In genomic region chr7:36735172-36735571, GRCh38 we compare ENCODE assay signal across 25 cellular contexts. TPM values are rescaled to one million over a fixed set of nuclear protein-coding genes. Genes with fewer than 3 reads are reported as not detected.
A peak's percentile ranks its signal among the peaks of the same experiment; 100 is the strongest.
DNase-seq lines count a peak whose midpoint lies in the region; ATAC-seq and TF ChIP-seq lines count a peak whose summit lies in the region.
"Had no signal": no experiment of that assay in that cellular context is flagged by ENCODE, and none has a peak within 500 bp of the region (broad histone marks: within the 10 kb centered on the region; RNA-seq: fewer than 3 reads in every experiment).

No MANE protein-coding gene starts in this region.

- H3K4me3 ChIP-seq in OCI-LY3 (ENCODE audit: low read length), result peak overlapping the region; percentile 67; the same call in 1 of the 2 replicates
- H3K4me3 ChIP-seq: dorsolateral prefrontal cortex, heart right ventricle, SJSA1, suprapubic skin had no signal

- peaks cover 8% of the 10 kb centered on the region; the same call in 1 of the 2 replicates for H3K9me3 ChIP-seq in OCI-LY3 (ENCODE audit: insufficient read depth, low read length)
- H3K9me3 ChIP-seq: SJSA1, suprapubic skin had no signal

- H3K9me3 Mint-ChIP-seq in activated CD4-positive, alpha-beta T cell treated with anti-CD3 and anti-CD28 coated beads for 36 hours (ENCODE audit: low read depth), result peaks cover 13% of the 10 kb centered on the region
- no peaks in the 10 kb centered on the region for H3K9me3 Mint-ChIP-seq in central memory CD8-positive, alpha-beta T cell
- H3K9me3 Mint-ChIP-seq in natural killer cell treated with Interleukin-12 subunit alpha and Interleukin-12 subunit beta and Interleukin-15 and Interleukin-18, amount 100 ng/mL, for 72 hours, result peaks cover 14% of the 10 kb centered on the region
- H3K9me3 Mint-ChIP-seq in Calu3 (ENCODE audit: low read depth, unreplicated experiment), result no peaks in the 10 kb centered on the region

- BruUV-seq in Calu3 (replicated peaks; lab: Mats Ljungman, UMichigan), result no TSS peak

- peak overlapping the region; percentile 95 for H3K4me2 ChIP-seq in OCI-LY3 (ENCODE audit: low read length)

- H3K79me2 ChIP-seq in OCI-LY3 (ENCODE audit: low read length), result no peaks in the 10 kb centered on the region

- H3K4me1 Mint-ChIP-seq in activated CD4-positive, alpha-beta T cell treated with anti-CD3 and anti-CD28 coated beads for 36 hours, result peaks cover 35% of the 10 kb centered on the region
- H3K4me1 Mint-ChIP-seq in central memory CD8-positive, alpha-beta T cell, result peaks cover 63% of the 10 kb centered on the region
- H3K4me1 Mint-ChIP-seq in natural killer cell treated with Interleukin-12 subunit alpha and Interleukin-12 subunit beta and Interleukin-15 and Interleukin-18, amount 100 ng/mL, for 72 hours (ENCODE audit: low read depth in 2 of 2), result peaks cover 65 to 81% of the 10 kb centered on the region in 2 donors
- H3K4me1 Mint-ChIP-seq in Calu3 (ENCODE audit: low read depth, unreplicated experiment), result no peaks in the 10 kb centered on the region

- TF ChIP-seq CTCF in OCI-LY3 (IDR thresholded peaks at IDR 0.05; ENCODE audit: low read depth, low read length), result no peak
- no peak for TF ChIP-seq CTCF in Calu3 (IDR thresholded peaks at IDR 0.05; ENCODE audit: unreplicated experiment)

- intact Hi-C loops in activated CD4-positive, alpha-beta T cell treated with anti-CD3 and anti-CD28 coated beads for 36 hours (cut with DNase I, micrococcal nuclease), result no loop called here
- intact Hi-C loops in Calu3 (cut with micrococcal nuclease; ENCODE audit: unreplicated experiment), result no loop called here

- H3K4me3 Mint-ChIP-seq in activated CD4-positive, alpha-beta T cell treated with anti-CD3 and anti-CD28 coated beads for 36 hours, result no peak overlapping the region
- no peak overlapping the region for H3K4me3 Mint-ChIP-seq in central memory CD8-positive, alpha-beta T cell
- peak overlapping the region; percentile 84 for H3K4me3 Mint-ChIP-seq in natural killer cell treated with Interleukin-12 subunit alpha and Interleukin-12 subunit beta and Interleukin-15 and Interleukin-18, amount 100 ng/mL, for 72 hours
- no peak overlapping the region for H3K4me3 Mint-ChIP-seq in Calu3 (ENCODE audit: low read depth, unreplicated experiment)
- H3K4me3 Mint-ChIP-seq: activated CD4-positive, alpha-beta T cell treated with anti-CD3 and anti-CD28 coated beads, Interleukin-2, amount 10 ng/mL, durations not matched to agents 7 days and 5 days had no signal

- H3K27me3 Mint-ChIP-seq in activated CD4-positive, alpha-beta T cell treated with anti-CD3 and anti-CD28 coated beads for 36 hours, result no peaks in the 10 kb centered on the region
- no peaks in the 10 kb centered on the region for H3K27me3 Mint-ChIP-seq in central memory CD8-positive, alpha-beta T cell
- no peaks in the 10 kb centered on the region for H3K27me3 Mint-ChIP-seq in natural killer cell treated with Interleukin-12 subunit alpha and Interleukin-12 subunit beta and Interleukin-15 and Interleukin-18, amount 100 ng/mL, for 72 hours
- peaks cover 12% of the 10 kb centered on the region for H3K27me3 Mint-ChIP-seq in Calu3 (ENCODE audit: unreplicated experiment)
- H3K27me3 Mint-ChIP-seq: activated CD4-positive, alpha-beta T cell treated with anti-CD3 and anti-CD28 coated beads, Interleukin-2, amount 10 ng/mL, durations not matched to agents 7 days and 5 days had no signal

- H3K27me3 ChIP-seq in OCI-LY3 (ENCODE audit: low read depth, low read length), result peaks cover 25% of the 10 kb centered on the region
- H3K27me3 ChIP-seq: dorsolateral prefrontal cortex, heart right ventricle, suprapubic skin had no signal

- no peaks in the 10 kb centered on the region for H3K36me3 Mint-ChIP-seq in activated CD4-positive, alpha-beta T cell treated with anti-CD3 and anti-CD28 coated beads for 36 hours (ENCODE audit: low read depth)
- H3K36me3 Mint-ChIP-seq in central memory CD8-positive, alpha-beta T cell (ENCODE audit: insufficient read depth), result peaks cover 3% of the 10 kb centered on the region
- H3K36me3 Mint-ChIP-seq in natural killer cell treated with Interleukin-12 subunit alpha and Interleukin-12 subunit beta and Interleukin-15 and Interleukin-18, amount 100 ng/mL, for 72 hours, result peaks cover 44% of the 10 kb centered on the region
- no peaks in the 10 kb centered on the region for H3K36me3 Mint-ChIP-seq in Calu3 (ENCODE audit: insufficient read depth, unreplicated experiment)

- H3K27ac Mint-ChIP-seq in activated CD4-positive, alpha-beta T cell treated with anti-CD3 and anti-CD28 coated beads for 36 hours, result no peak overlapping the region
- H3K27ac Mint-ChIP-seq in central memory CD8-positive, alpha-beta T cell (ENCODE audit: low read depth), result peak overlapping the region; percentile 92
- H3K27ac Mint-ChIP-seq in natural killer cell treated with Interleukin-12 subunit alpha and Interleukin-12 subunit beta and Interleukin-15 and Interleukin-18, amount 100 ng/mL, for 72 hours, result peak overlapping the region; percentile 96 to 97
- H3K27ac Mint-ChIP-seq in Calu3 (ENCODE audit: unreplicated experiment), result no peak overlapping the region
- H3K27ac Mint-ChIP-seq: activated CD4-positive, alpha-beta T cell treated with anti-CD3 and anti-CD28 coated beads, Interleukin-2, amount 10 ng/mL, durations not matched to agents 7 days and 5 days had no signal

- POLR2A ChIA-PET in activated CD4-positive, alpha-beta T cell treated with anti-CD3 and anti-CD28 coated beads for 36 hours (lab: Charles Lee), result interaction anchor here (1.0 kb wide), 1 partner anchor 57 kb away, joined by 3 read pairs; no protein-coding TSS in a partner anchor

- CTCF ChIA-PET in activated CD4-positive, alpha-beta T cell treated with anti-CD3 and anti-CD28 coated beads for 36 hours (lab: Charles Lee), result interaction anchor here (0.5 to 2.2 kb wide), 9 partner anchors 8 to 706 kb away, joined by 3 to 7 read pairs (median 4); no protein-coding TSS in a partner anchor
- CTCF ChIA-PET in Calu3 (lab: Charles Lee), result no interaction called here

- H3K4me1 ChIP-seq in OCI-LY3 (ENCODE audit: low read length), result peaks cover 49% of the 10 kb centered on the region
- H3K4me1 ChIP-seq: SJSA1, suprapubic skin had no signal

- ATAC-seq in activated CD4-positive, alpha-beta T cell treated with anti-CD3 and anti-CD28 coated beads for 36 hours, result peak; percentile 33
- no peak for ATAC-seq in central memory CD8-positive, alpha-beta T cell (replicated peaks; ENCODE audit: extremely low read depth, poor library complexity, severe bottlenecking)
- ATAC-seq in natural killer cell treated with Interleukin-12 subunit alpha and Interleukin-12 subunit beta and Interleukin-15 and Interleukin-18, amount 100 ng/mL, for 72 hours, result peak; percentile 60 to 70
- ATAC-seq in GM21447 (IDR thresholded peaks at IDR 0.05; ENCODE audit: unreplicated experiment), result no peak
- ATAC-seq: heart right ventricle had no signal

- H4K20me1 ChIP-seq in OCI-LY3 (ENCODE audit: insufficient read depth, low read length), result no peaks in the 10 kb centered on the region

- no peak overlapping the region for H3K27ac ChIP-seq in OCI-LY3 (ENCODE audit: low read length)
- H3K27ac ChIP-seq: dorsolateral prefrontal cortex, epithelial cell of prostate, SJSA1, suprapubic skin had no signal

- DNase-seq in activated CD4-positive, alpha-beta T cell treated with anti-CD3 and anti-CD28 coated beads for 36 hours, result no peak
- no peak for DNase-seq in activated CD4-positive, alpha-beta T cell treated with anti-CD3 and anti-CD28 coated beads, Interleukin-2, amount 50 U/mL, for 48 hours
- DNase-seq in central memory CD8-positive, alpha-beta T cell (ENCODE audit: low spot score in 2 of 2), result no peak
- DNase-seq in natural killer cell treated with Interleukin-12 subunit alpha and Interleukin-12 subunit beta and Interleukin-15 and Interleukin-18, amount 100 ng/mL, for 72 hours (ENCODE audit: low spot score), result no peak
- DNase-seq in Calu3 (no peak), DMS79 (lab: John Stamatoyannopoulos, UW) (no peak)
- DNase-seq: activated CD4-positive, alpha-beta T cell treated with anti-CD3 and anti-CD28 coated beads, Interleukin-2, amount 10 ng/mL, durations not matched to agents 7 days and 5 days; activated gamma-delta T cell treated with Interleukin-2 at 50 U/mL for 16 hours; central memory CD4-positive, alpha-beta T cell; dorsolateral prefrontal cortex; heart right ventricle; Karpas-422; mesendoderm; NCI-H1092; NCI-H187 treated with DMSO at 0.1 percent for 48 hours; NCI-H69; retina; small intestine; stimulated activated CD4-positive, alpha-beta T cell treated with anti-CD3 and anti-CD28 coated beads, Interleukin-1b, Interleukin-23, amount 100 ng/mL, for 48 hours had no signal

- peaks cover 3% of the 10 kb centered on the region for H3K36me3 ChIP-seq in OCI-LY3 (replicated peaks; ENCODE audit: low read depth, low read length)
- H3K36me3 ChIP-seq: heart right ventricle, SJSA1, suprapubic skin had no signal

- H2AFZ ChIP-seq in OCI-LY3 (ENCODE audit: low read depth, low read length), result no peak overlapping the region

- peak overlapping the region; percentile 59; the same call in 1 of the 2 replicates for H3K9ac ChIP-seq in OCI-LY3 (ENCODE audit: low read length)

RNA-seq across cellular contexts. Expression of gene AOAH, which starts 10.9 kb away (rescaled TPM):
- 10 to 100 TPM in 1 of 2 experiments, 1 to 10 TPM in 1; 9.2 to 10.0 TPM for total RNA-seq in activated CD4-positive, alpha-beta T cell treated with anti-CD3 and anti-CD28 coated beads for 36 hours
- total RNA-seq in natural killer cell treated with Interleukin-12 subunit alpha and Interleukin-12 subunit beta and Interleukin-15 and Interleukin-18, amount 100 ng/mL, for 72 hours, result 100 to 1,000 TPM; 108 to 136 TPM
- not detected in 2 replicates for total RNA-seq in Calu3 (2022)
- total RNA-seq: RPMI7951 had no signal

Comparison
In these comparisons a context has a peak if more than half of its experiments do, and no peak if none do; other contexts are left out.
1. ATAC-seq: peak in activated CD4-positive, alpha-beta T cell treated with anti-CD3 and anti-CD28 coated beads for 36 hours (single experiment) and natural killer cell treated with Interleukin-12 subunit alpha and Interleukin-12 subunit beta and Interleukin-15 and Interleukin-18, amount 100 ng/mL, for 72 hours (2 of 2); none in central memory CD8-positive, alpha-beta T cell (single experiment) and GM21447 (single experiment).
2. H3K27ac Mint-ChIP-seq: peak in central memory CD8-positive, alpha-beta T cell (single experiment) and natural killer cell treated with Interleukin-12 subunit alpha and Interleukin-12 subunit beta and Interleukin-15 and Interleukin-18, amount 100 ng/mL, for 72 hours (2 of 2); none in activated CD4-positive, alpha-beta T cell treated with anti-CD3 and anti-CD28 coated beads for 36 hours (single experiment) and Calu3 (single experiment).
3. RNA of gene AOAH, which starts 10.9 kb away (total RNA-seq): 108 to 136 TPM in natural killer cell treated with Interleukin-12 subunit alpha and Interleukin-12 subunit beta and Interleukin-15 and Interleukin-18, amount 100 ng/mL, for 72 hours; 9.2 to 10.0 TPM in activated CD4-positive, alpha-beta T cell treated with anti-CD3 and anti-CD28 coated beads for 36 hours and not detected in Calu3; every median in the first group is over 4 times any median in the second.